In the genomic region with DNA sequence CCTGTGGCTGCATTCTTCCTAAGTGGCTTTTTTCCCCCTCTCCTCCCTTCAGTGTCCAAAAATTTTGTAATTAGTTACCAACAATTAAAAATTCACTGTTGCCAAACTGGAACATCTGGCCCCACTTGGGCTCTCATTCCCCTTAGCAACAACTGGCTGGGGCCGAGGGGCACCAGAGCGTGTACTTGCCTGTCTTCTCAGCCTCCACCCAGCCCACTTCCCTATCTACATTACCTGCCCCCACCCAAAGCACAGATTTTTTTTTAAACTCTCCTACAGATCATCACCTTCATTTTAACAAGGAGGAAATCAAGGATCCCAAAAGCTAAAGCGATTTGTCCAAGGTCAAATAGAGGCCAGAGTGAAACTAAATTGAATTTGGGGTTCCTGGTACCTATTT, we compare ENCODE assay signal across 14 cellular contexts.
DNase-seq lines count a peak whose midpoint lies in the region; ATAC-seq, FAIRE-seq and TF ChIP-seq lines count a peak whose summit lies in the region.
"Had no signal": no experiment of that assay in that cellular context is flagged by ENCODE, and none has a peak within 500 bp of the region (broad histone marks: within the 10 kb centered on the region; RNA-seq: fewer than 3 reads in every experiment).

No MANE protein-coding gene starts in this region.

- peaks cover 4% of the 10 kb centered on the region; the same call in 2 of the 3 replicates for H3K9me3 ChIP-seq in GM12878 (replicated peaks; ENCODE audit: control insufficient read depth, insufficient read depth, low read length)
- no peaks in the 10 kb centered on the region for H3K9me3 ChIP-seq in CD8-positive, alpha-beta memory T cell (ENCODE audit: low read length)

- H3K27me3 Mint-ChIP-seq in CD8-positive, alpha-beta memory T cell = peaks cover 12 to 38% of the 10 kb centered on the region in 2 donors
- H3K27me3 Mint-ChIP-seq: activated CD4-positive, alpha-beta memory T cell treated with anti-CD3 and anti-CD28 coated beads, Interleukin-2, amount 10 ng/mL, durations not matched to agents 7 days and 5 days had no signal

- no peak overlapping the region for H3K4me3 Mint-ChIP-seq in CD8-positive, alpha-beta memory T cell
- H3K4me3 Mint-ChIP-seq: activated CD4-positive, alpha-beta memory T cell treated with anti-CD3 and anti-CD28 coated beads, Interleukin-2, amount 10 ng/mL, durations not matched to agents 7 days and 5 days had no signal

- DNase-seq in GM12878 (ENCODE audit: low read depth, low spot score) = no peak
- DNase-seq in CD8-positive, alpha-beta memory T cell = no peak
- DNase-seq in GM19238 (ENCODE audit: insufficient read length, low spot score) = no peak
- no peak for DNase-seq in left colon
- DNase-seq: activated CD4-positive, alpha-beta memory T cell treated with anti-CD3 and anti-CD28 coated beads, Interleukin-2, amount 10 ng/mL, durations not matched to agents 7 days and 5 days; aorta; Kasumi-1; NCI-H345 had no signal

- peak overlapping the region; percentile 41 for H3K9ac ChIP-seq in GM12878 (ENCODE audit: control insufficient read depth, insufficient read depth, low read length)

- H3K79me2 ChIP-seq in GM12878 (ENCODE audit: control insufficient read depth, insufficient read depth, low read length) = peaks cover 3% of the 10 kb centered on the region; the same call in 1 of the 2 replicates

- RAD21 ChIA-PET in GM12878 (lab: Charles Lee; ENCODE audit: unreplicated experiment) = interaction anchor here (0.7 to 6.5 kb wide), 13 partner anchors 8 to 135 kb away, joined by 3 to 77 read pairs (median 4); no protein-coding TSS in a partner anchor

- in situ Hi-C loops in GM12878 (cut with MboI) = no loop called here

- no peak for TF ChIP-seq POLR2A in GM12878 (IDR thresholded peaks at IDR 0.05; ENCODE audit: low read depth, low read length)

- SMC1A ChIA-PET in GM12878 (lab: Charles Lee; ENCODE audit: uncharacterized antibody, unreplicated experiment) = interaction anchor here (0.7 to 6.4 kb wide), 21 partner anchors 9 to 272 kb away, joined by 3 to 65 read pairs (median 4); no protein-coding TSS in a partner anchor

- 0% methylated on average over 3 of the region's 3 CpGs for WGBS in GM12878 (ENCODE audit: insufficient coverage, insufficient replicate concordance, low lambda C conversion rate, missing lambda C conversion rate)

- BruUV-seq in GM12878 (replicated peaks; lab: Mats Ljungman, UMichigan) = no TSS peak

- H4K20me1 ChIP-seq in GM12878 (ENCODE audit: control insufficient read depth, insufficient read depth) = no peaks in the 10 kb centered on the region

- ATAC-seq in GM18498 (IDR thresholded peaks at IDR 0.05; ENCODE audit: unreplicated experiment) (peak; percentile 55), GM21390 (IDR thresholded peaks at IDR 0.05; ENCODE audit: unreplicated experiment) (peak; percentile 33), HG03103 (IDR thresholded peaks at IDR 0.05; ENCODE audit: low read depth, unreplicated experiment) (peak; percentile 39), GM12878 (peak; percentile 78), HG03095 (IDR thresholded peaks at IDR 0.05; ENCODE audit: unreplicated experiment) (no peak), left colon (no peak)
- ATAC-seq: SK-N-SH treated with all-trans-retinoic acid at 6 μM for 48 hours had no signal

- FAIRE-seq in GM12878 (lab: Jason Lieb, UNC) = peak; percentile 18
- FAIRE-seq: endothelial cell of umbilical vein had no signal

- no peak overlapping the region for H3K27ac Mint-ChIP-seq in CD8-positive, alpha-beta memory T cell

- peaks cover 46% of the 10 kb centered on the region for H3K4me1 ChIP-seq in GM12878 (ENCODE audit: control insufficient read depth, insufficient read depth, low read length)
- peaks cover 3% of the 10 kb centered on the region for H3K4me1 ChIP-seq in CD8-positive, alpha-beta memory T cell (ENCODE audit: insufficient read depth, low read length)

- peak overlapping the region; percentile 74 for H3K4me2 ChIP-seq in GM12878 (ENCODE audit: control insufficient read depth, insufficient read depth)

- H2AFZ ChIP-seq in GM12878 (ENCODE audit: control insufficient read depth, low read depth, low read length) = peak overlapping the region; percentile 37; the same call in 1 of the 2 replicates

- H3K27ac ChIP-seq in GM12878 (ENCODE audit: control insufficient read depth, insufficient read depth) = peak overlapping the region; percentile 83
- H3K27ac ChIP-seq in CD8-positive, alpha-beta memory T cell (ENCODE audit: low read depth, low read length) = no peak overlapping the region

- H3K9me3 Mint-ChIP-seq in CD8-positive, alpha-beta memory T cell = peaks cover 0 to 10% (median 0%) of the 10 kb centered on the region in 5 donors

- H3K4me3 ChIP-seq in GM12878 = peak overlapping the region; percentile 42; the same call in 1 of the 2 replicates
- no peak overlapping the region for H3K4me3 ChIP-seq in CD8-positive, alpha-beta memory T cell (ENCODE audit: low read length)

- no peaks in the 10 kb centered on the region for H3K27me3 ChIP-seq in GM12878 (replicated peaks in 1 of 2; ENCODE audit: control insufficient read depth in 2 of 2, insufficient read depth in 2 of 2, low read length in 1 of 2)
- no peaks in the 10 kb centered on the region for H3K27me3 ChIP-seq in CD8-positive, alpha-beta memory T cell (ENCODE audit: insufficient read depth, low read length, poor library complexity, severe bottlenecking)

- CTCF ChIA-PET in GM12878 (lab: Yijun Ruan, JAX) = interaction anchor here (0.9 to 1.4 kb wide), 5 partner anchors 8 to 56 kb away, joined by 3 to 4 read pairs (median 3); no protein-coding TSS in a partner anchor
- CTCF ChIA-PET in CD8-positive, alpha-beta memory T cell (lab: Charles Lee) = no interaction called here

- no peak for TF ChIP-seq CTCF in GM12878 (IDR thresholded peaks at IDR 0.05 in 2 of 3, conservative IDR thresholded peaks at IDR 0.05 in 1 of 3; ENCODE audit: control insufficient read depth in 2 of 3, extremely low read depth in 1 of 3, insufficient read depth in 1 of 3, low read depth in 3 of 3, low read length in 3 of 3)

- POLR2A ChIA-PET in GM12878 (lab: Charles Lee) = interaction anchor here (0.9 to 6.0 kb wide), 8 partner anchors 8 to 54 kb away, joined by 3 to 31 read pairs (median 4); no protein-coding TSS in a partner anchor
- POLR2A ChIA-PET in CD8-positive, alpha-beta memory T cell (lab: Charles Lee) = no interaction called here

- intact Hi-C loops in GM12878 (cut with micrococcal nuclease; ENCODE audit: unreplicated experiment) = loop anchor here (2.0 to 5.0 kb wide), 4 partner anchors 22 to 276 kb away; a partner anchor contains a TSS
- intact Hi-C loops in left colon (cut with DNase I, micrococcal nuclease) = no loop called here

- H3K4me1 Mint-ChIP-seq in CD8-positive, alpha-beta memory T cell = peaks cover 0 to 2% (median under 1%) of the 10 kb centered on the region in 3 donors

- H3K36me3 ChIP-seq in GM12878 (ENCODE audit: control insufficient read depth in 2 of 2, insufficient read depth in 2 of 2, low read length in 1 of 2) = peaks cover 0 to 4% of the 10 kb centered on the region in 2 experiments; a peak in 3 of 4 replicates
- no peaks in the 10 kb centered on the region for H3K36me3 ChIP-seq in CD8-positive, alpha-beta memory T cell (ENCODE audit: insufficient read depth, low read length)

- TF ChIP-seq RAD21 in GM12878 (IDR thresholded peaks at IDR 0.05; ENCODE audit: insufficient read depth, low read depth, low read length) = no peak

- no peaks in the 10 kb centered on the region for H3K36me3 Mint-ChIP-seq in CD8-positive, alpha-beta memory T cell

- TF ChIP-seq EP300 in GM12878 (IDR thresholded peaks at IDR 0.05; ENCODE audit: borderline replicate concordance in 1 of 2, control insufficient read depth in 1 of 2, low read depth in 2 of 2, low read length in 2 of 2) = 0 out of 4 replicates have a peak, but pooled peaks of 1 of the 2 experiments have one; percentile 25

TF ChIP-seq in GM12878, 131 proteins besides CTCF, POLR2A, EP300 and RAD21:
- peak; percentile 14; the same call in 1 of the 2 replicates for TF ChIP-seq NFIC (IDR thresholded peaks at IDR 0.05; ENCODE audit: low read depth, low read length)
- peak; percentile 15 for TF ChIP-seq SP1 (IDR thresholded peaks at IDR 0.05; ENCODE audit: low read depth, low read length)
- 0 out of 2 replicates have a peak, but pooled peaks have one; percentile 8 for TF ChIP-seq RUNX3 (IDR thresholded peaks at IDR 0.05; ENCODE audit: low read length)
- peak; percentile 22; the same call in 1 of the 2 replicates for TF ChIP-seq ZNF384 (IDR thresholded peaks at IDR 0.05; ENCODE audit: borderline replicate concordance, low read depth, low read length)
- TF ChIP-seq PAX5 (IDR thresholded peaks at IDR 0.05; ENCODE audit: borderline replicate concordance, low read depth, low read length) = peak; percentile 94
- TF ChIP-seq SREBF1 (IDR thresholded peaks at IDR 0.05; ENCODE audit: low read length) = no peak
- TF ChIP-seq TBL1XR1 (IDR thresholded peaks at IDR 0.05; ENCODE audit: low read depth, low read length) = no peak
- peak; percentile 84 for TF ChIP-seq SPI1 (IDR thresholded peaks at IDR 0.05; ENCODE audit: borderline replicate concordance, insufficient read depth, low read depth, low read length)

Comparison
In these comparisons a context has a peak if more than half of its experiments do, and no peak if none do; other contexts are left out.
1. ATAC-seq: peak in GM18498 (single experiment), GM21390 (single experiment), HG03103 (single experiment) and GM12878 (single experiment); none in HG03095 (single experiment) and left colon (single experiment).